Comparison of ENCODE assay signal across 1 cellular context in the genomic region with DNA sequence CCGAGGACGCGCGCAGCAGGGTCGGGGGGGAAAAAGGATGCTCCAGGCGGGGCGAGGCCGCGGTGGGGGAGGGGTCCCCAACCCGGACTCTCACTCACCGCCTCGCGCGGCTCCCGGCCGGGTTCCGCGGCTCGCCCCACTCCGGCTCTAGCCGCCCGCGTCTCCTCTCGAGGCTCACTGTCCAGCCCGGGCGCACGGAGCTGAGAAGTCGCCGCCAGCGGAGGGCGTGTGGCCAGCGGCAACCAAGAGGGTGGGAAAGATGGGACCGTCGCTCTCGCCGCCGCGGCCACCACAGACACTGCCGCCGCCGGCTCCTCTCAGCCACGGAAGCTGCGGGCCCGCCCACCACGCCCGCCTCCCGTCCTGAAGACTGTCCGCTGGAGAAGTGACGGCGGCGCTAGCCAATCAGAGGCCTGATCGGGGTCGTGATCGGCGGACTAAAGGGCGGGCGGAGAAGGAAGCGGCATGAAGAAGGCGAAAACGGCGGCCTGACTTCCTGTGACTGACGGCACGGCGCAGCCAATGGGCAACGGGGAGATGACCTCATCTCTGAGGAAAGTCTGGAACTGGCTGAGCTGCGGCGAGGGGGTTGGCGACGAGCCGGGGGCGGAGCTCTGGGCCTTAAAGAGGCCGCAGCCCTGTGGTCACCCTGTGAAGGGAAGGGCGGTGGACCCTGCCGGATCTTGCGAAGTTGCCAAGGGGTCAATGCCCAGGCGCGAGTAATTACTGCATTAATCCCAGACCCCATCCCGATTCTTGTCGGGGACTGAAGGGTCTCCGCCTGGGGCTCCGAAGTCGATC.
A peak's percentile ranks its signal among the peaks of the same experiment; 100 is the strongest.
TF ChIP-seq lines count a peak whose summit lies in the region.

TSS of gene MRTFA (minus strand) at position 340 of the 801 bp plus-strand sequence.

TF ChIP-seq in K562, 482 proteins besides CTCF, POLR2A, EP300 and RAD21 (continued from another document):
- TF ChIP-seq, protein P1, sequence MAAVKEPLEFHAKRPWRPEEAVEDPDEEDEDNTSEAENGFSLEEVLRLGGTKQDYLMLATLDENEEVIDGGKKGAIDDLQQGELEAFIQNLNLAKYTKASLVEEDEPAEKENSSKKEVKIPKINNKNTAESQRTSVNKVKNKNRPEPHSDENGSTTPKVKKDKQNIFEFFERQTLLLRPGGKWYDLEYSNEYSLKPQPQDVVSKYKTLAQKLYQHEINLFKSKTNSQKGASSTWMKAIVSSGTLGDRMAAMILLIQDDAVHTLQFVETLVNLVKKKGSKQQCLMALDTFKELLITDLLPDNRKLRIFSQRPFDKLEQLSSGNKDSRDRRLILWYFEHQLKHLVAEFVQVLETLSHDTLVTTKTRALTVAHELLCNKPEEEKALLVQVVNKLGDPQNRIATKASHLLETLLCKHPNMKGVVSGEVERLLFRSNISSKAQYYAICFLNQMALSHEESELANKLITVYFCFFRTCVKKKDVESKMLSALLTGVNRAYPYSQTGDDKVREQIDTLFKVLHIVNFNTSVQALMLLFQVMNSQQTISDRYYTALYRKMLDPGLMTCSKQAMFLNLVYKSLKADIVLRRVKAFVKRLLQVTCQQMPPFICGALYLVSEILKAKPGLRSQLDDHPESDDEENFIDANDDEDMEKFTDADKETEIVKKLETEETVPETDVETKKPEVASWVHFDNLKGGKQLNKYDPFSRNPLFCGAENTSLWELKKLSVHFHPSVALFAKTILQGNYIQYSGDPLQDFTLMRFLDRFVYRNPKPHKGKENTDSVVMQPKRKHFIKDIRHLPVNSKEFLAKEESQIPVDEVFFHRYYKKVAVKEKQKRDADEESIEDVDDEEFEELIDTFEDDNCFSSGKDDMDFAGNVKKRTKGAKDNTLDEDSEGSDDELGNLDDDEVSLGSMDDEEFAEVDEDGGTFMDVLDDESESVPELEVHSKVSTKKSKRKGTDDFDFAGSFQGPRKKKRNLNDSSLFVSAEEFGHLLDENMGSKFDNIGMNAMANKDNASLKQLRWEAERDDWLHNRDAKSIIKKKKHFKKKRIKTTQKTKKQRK (IDR thresholded peaks at IDR 0.05; ENCODE audit: borderline replicate concordance, low read depth, low read length), result peak; percentile 86; the same call in 1 of the 2 replicates
TF ChIP-seq in K562: peak in this region for 92.
